Comparison of ENCODE assay signal across 12 cellular contexts in the genomic region with DNA sequence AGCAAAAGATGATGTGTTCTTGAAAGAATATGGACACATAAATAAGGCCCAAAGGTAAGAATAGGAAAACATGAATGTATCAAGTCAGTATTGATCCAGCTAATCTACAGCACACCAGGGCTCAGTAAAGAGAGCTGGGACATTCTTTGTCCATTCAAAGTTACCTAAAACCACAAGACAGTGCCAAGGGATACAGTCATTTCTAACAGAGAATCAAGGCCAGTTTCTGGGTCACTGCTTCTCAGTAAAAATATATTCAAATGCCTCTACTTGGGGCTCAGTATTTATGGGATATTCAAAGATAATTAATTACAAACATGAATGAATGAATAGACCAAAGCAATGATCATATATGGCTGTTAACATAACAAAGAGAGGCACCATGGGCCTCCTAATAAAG. TPM values are rescaled to one million over a fixed set of nuclear protein-coding genes. Genes with fewer than 3 reads are reported as not detected.
DNase-seq lines count a peak whose midpoint lies in the region; ATAC-seq lines count a peak whose summit lies in the region.
"Had no signal": no experiment of that assay in that cellular context is flagged by ENCODE, and none has a peak within 500 bp of the region (broad histone marks: within the 10 kb centered on the region; RNA-seq: fewer than 3 reads in every experiment).

No MANE protein-coding gene starts in this region.

- H3K4me3 ChIP-seq in MG63: no peak overlapping the region
- H3K4me3 ChIP-seq: tibial artery had no signal

- ATAC-seq in GM18873 (IDR thresholded peaks at IDR 0.05; ENCODE audit: low FRiP score, unreplicated experiment): peak; percentile 36
- ATAC-seq in central memory CD8-positive, alpha-beta T cell (replicated peaks; ENCODE audit: extremely low read depth, poor library complexity, severe bottlenecking): no peak
- no peak for ATAC-seq in HG03139 (IDR thresholded peaks at IDR 0.05; ENCODE audit: unreplicated experiment)

- H3K36me3 Mint-ChIP-seq in central memory CD8-positive, alpha-beta T cell (ENCODE audit: insufficient read depth): peaks cover 24% of the 10 kb centered on the region

- H3K9me3 ChIP-seq in MG63: no peaks in the 10 kb centered on the region
- H3K9me3 ChIP-seq: tibial artery had no signal

- H3K9me3 Mint-ChIP-seq in central memory CD8-positive, alpha-beta T cell: no peaks in the 10 kb centered on the region

- H3K4me1 Mint-ChIP-seq in central memory CD8-positive, alpha-beta T cell: peaks cover 47% of the 10 kb centered on the region

- H3K27ac Mint-ChIP-seq in central memory CD8-positive, alpha-beta T cell (ENCODE audit: low read depth): peak overlapping the region; percentile 66

- H3K27me3 ChIP-seq in MG63: no peaks in the 10 kb centered on the region
- H3K27me3 ChIP-seq: tibial artery had no signal

- DNase-seq in M059J (ENCODE audit: low read depth): peak; percentile 84
- DNase-seq in central memory CD8-positive, alpha-beta T cell (ENCODE audit: low spot score in 2 of 2): no peak
- DNase-seq in renal cortical epithelial cell (ENCODE audit: low read depth): peak; percentile 74
- no peak for DNase-seq in MG63
- no peak for DNase-seq in hepatic stellate cell (ENCODE audit: low spot score)
- DNase-seq: activated CD8-positive, alpha-beta memory T cell treated with anti-CD3 and anti-CD28 coated beads, Interleukin-2, amount 50 U/mL, for 4 hours; DND-41; kidney; NCI-H526 treated with DMSO at 0.1 percent for 48 hours; tibial artery had no signal

- peaks cover 16% of the 10 kb centered on the region for H3K36me3 ChIP-seq in MG63

- H3K4me3 Mint-ChIP-seq in central memory CD8-positive, alpha-beta T cell: no peak overlapping the region

- H3K27me3 Mint-ChIP-seq in central memory CD8-positive, alpha-beta T cell: no peaks in the 10 kb centered on the region

RNA-seq across cellular contexts. Expression of a gene that starts 35.0 kb away (rescaled TPM):
- 11.1 and 19.1 TPM in 2 replicates for total RNA-seq in M059J (2014; rRNA removed; shearing (Covaris generic))
- 27.3 and 61.3 TPM in 2 replicates for total RNA-seq in renal cortical epithelial cell
- 11.7 and 12.1 TPM in 2 replicates for total RNA-seq in MG63 (2014; rRNA removed; shearing (Covaris generic); ENCODE audit: low replicate concordance)

Comparison
In these comparisons a context has a peak if more than half of its experiments do, and no peak if none do; other contexts are left out.
1. DNase-seq: peak in M059J (single experiment) and renal cortical epithelial cell (single experiment); none in central memory CD8-positive, alpha-beta T cell (0 of 2), MG63 (single experiment) and hepatic stellate cell (single experiment).